Comparison of ENCODE assay signal across 25 cellular contexts in the genomic region with DNA sequence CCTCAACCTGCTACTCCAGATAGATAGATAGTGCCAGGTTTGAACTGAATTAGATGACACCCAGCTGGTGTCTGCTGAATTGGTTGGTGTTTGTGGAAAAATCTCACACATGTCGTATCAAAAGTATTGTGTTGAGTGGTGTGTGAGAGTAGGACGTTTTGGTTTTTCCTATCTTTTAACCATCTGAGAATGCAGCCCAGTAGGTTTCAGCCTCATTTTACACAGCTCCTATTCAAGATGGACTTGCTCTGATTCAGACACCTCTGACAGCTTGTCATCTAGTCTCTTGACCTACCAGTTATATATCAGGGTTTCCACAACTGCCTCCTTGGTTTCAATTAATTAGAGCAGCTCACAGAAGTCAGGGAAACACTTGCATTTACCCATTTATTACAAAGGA.
DNase-seq lines count a peak whose midpoint lies in the region; ATAC-seq, FAIRE-seq and TF ChIP-seq lines count a peak whose summit lies in the region.
"Had no signal": no experiment of that assay in that cellular context is flagged by ENCODE, and none has a peak within 500 bp of the region (broad histone marks: within the 10 kb centered on the region; RNA-seq: fewer than 3 reads in every experiment).

No MANE protein-coding gene starts in this region.

- no peak for ATAC-seq in IMR-90 (ENCODE audit: low read depth)
- peak; percentile 73 for ATAC-seq in GM12878
- ATAC-seq in GM21515 (IDR thresholded peaks at IDR 0.05; ENCODE audit: unreplicated experiment) = no peak
- ATAC-seq in stimulated activated naive CD8-positive, alpha-beta T cell treated with anti-CD3 and anti-CD28 coated beads, Interleukin-15, amount 100 ng/mL, for 72 hours = no peak
- ATAC-seq: A549 had no signal

- no peak overlapping the region for H3K27ac Mint-ChIP-seq in stimulated activated naive CD8-positive, alpha-beta T cell treated with anti-CD3 and anti-CD28 coated beads, Interleukin-15, amount 100 ng/mL, for 72 hours
- H3K27ac Mint-ChIP-seq: CD14-positive monocyte; CD4-positive, alpha-beta T cell; CD8-positive, alpha-beta memory T cell; HFFc6 had no signal

- H2BK120ac ChIP-seq in IMR-90 (ENCODE audit: low read depth, low read length) = no peak overlapping the region

- CTCF ChIA-PET in IMR-90 (lab: Yijun Ruan, JAX) (interaction anchor here (0.5 to 1.0 kb wide), 2 partner anchors 16 to 603 kb away, joined by 3 read pairs; no protein-coding TSS in a partner anchor), GM12878 (lab: Yijun Ruan, JAX) (interaction anchor here (1.0 kb wide), 1 partner anchor 11 kb away, joined by 3 read pairs; no protein-coding TSS in a partner anchor), OCI-LY7 (lab: Charles Lee; ENCODE audit: unreplicated experiment) (no interaction called here)

- no peak overlapping the region for H3K14ac ChIP-seq in IMR-90 (replicated peaks; ENCODE audit: low read depth, low read length)

- no peaks in the 10 kb centered on the region for H3K36me3 ChIP-seq in IMR-90 (ENCODE audit: control insufficient read depth, insufficient read depth, low read length)
- H3K36me3 ChIP-seq in GM12878 (ENCODE audit: control insufficient read depth in 2 of 2, insufficient read depth in 2 of 2, low read length in 1 of 2) = no peaks in the 10 kb centered on the region
- H3K36me3 ChIP-seq in OCI-LY7 (ENCODE audit: insufficient read depth, low read length) = no peaks in the 10 kb centered on the region
- H3K36me3 ChIP-seq: BE2C; BLaER1 treated with 17β-estradiol and CSF1 and Interleukin-3, amounts not matched to agents 10 nM and 100 nM; HAP-1 had no signal

- RAD21 ChIA-PET in GM12878 (lab: Charles Lee; ENCODE audit: unreplicated experiment) = interaction anchor here (0.5 kb wide), 1 partner anchor 758 kb away, joined by 3 read pairs; no protein-coding TSS in a partner anchor

- 0 out of 2 replicates have a peak overlapping the region, but pooled peaks have one; percentile 0 for H2AK5ac ChIP-seq in IMR-90 (ENCODE audit: low read depth, low read length)

- no peaks in the 10 kb centered on the region for H3K79me1 ChIP-seq in IMR-90 (ENCODE audit: low read depth in 1 of 2, low read length in 2 of 2)

- no peaks in the 10 kb centered on the region for H3K9me3 ChIP-seq in IMR-90 (ENCODE audit: control insufficient read depth, insufficient read depth, low read length)
- H3K9me3 ChIP-seq in GM12878 (replicated peaks; ENCODE audit: control insufficient read depth, insufficient read depth, low read length) = no peaks in the 10 kb centered on the region
- H3K9me3 ChIP-seq in OCI-LY7 (ENCODE audit: low read length) = no peaks in the 10 kb centered on the region
- H3K9me3 ChIP-seq: A549, BE2C, HAP-1 had no signal

- dilution Hi-C loops in IMR-90 (cut with HindIII; ENCODE audit: low sequenced_read_pairs, unreplicated experiment) = no loop called here

- H3K4me1 ChIP-seq in IMR-90 (ENCODE audit: control insufficient read depth, insufficient read depth, low read length) = peaks cover 9% of the 10 kb centered on the region
- no peaks in the 10 kb centered on the region for H3K4me1 ChIP-seq in GM12878 (ENCODE audit: control insufficient read depth, insufficient read depth, low read length)
- no peaks in the 10 kb centered on the region for H3K4me1 ChIP-seq in OCI-LY7 (ENCODE audit: insufficient read depth, low read length, poor library complexity, severe bottlenecking)
- H3K4me1 ChIP-seq: BE2C; BLaER1 treated with 17β-estradiol and CSF1 and Interleukin-3, amounts not matched to agents 10 nM and 100 nM; HAP-1 had no signal

- H2AFZ ChIP-seq in IMR-90 (replicated peaks; ENCODE audit: low read length, poor library complexity) (no peak overlapping the region), GM12878 (ENCODE audit: control insufficient read depth, low read depth, low read length) (no peak overlapping the region), OCI-LY7 (ENCODE audit: low read length) (no peak overlapping the region)

- no peak overlapping the region for H4K8ac ChIP-seq in IMR-90 (ENCODE audit: low read depth in 2 of 2, low read length in 2 of 2)

- BruUV-seq in IMR-90 (replicated peaks; lab: Mats Ljungman, UMichigan) = no TSS peak
- BruUV-seq in GM12878 (replicated peaks; lab: Mats Ljungman, UMichigan) = no TSS peak
- BruUV-seq in OCI-LY7 (replicated peaks; lab: Mats Ljungman, UMichigan) = no TSS peak

- no peak overlapping the region for H3K23ac ChIP-seq in IMR-90 (ENCODE audit: low read depth, low read length)

- H2BK5ac ChIP-seq in IMR-90 (ENCODE audit: low read depth, low read length, poor library complexity, severe bottlenecking) = no peak overlapping the region

- intact Hi-C loops in IMR-90 (cut with micrococcal nuclease) = no loop called here
- intact Hi-C loops in GM12878 (cut with micrococcal nuclease; ENCODE audit: unreplicated experiment) = no loop called here
- intact Hi-C loops in OCI-LY7 (cut with micrococcal nuclease; ENCODE audit: unreplicated experiment) = no loop called here

- H3K79me2 ChIP-seq in GM12878 (ENCODE audit: control insufficient read depth, insufficient read depth, low read length) (no peaks in the 10 kb centered on the region), OCI-LY7 (ENCODE audit: insufficient read depth, low read depth, low read length) (no peaks in the 10 kb centered on the region)

- H2BK20ac ChIP-seq in IMR-90 (ENCODE audit: low read depth, low read length) = no peak overlapping the region

- H3K27ac ChIP-seq in IMR-90 (ENCODE audit: insufficient read depth, low read length) (no peak overlapping the region), GM12878 (ENCODE audit: control insufficient read depth, insufficient read depth) (no peak overlapping the region), OCI-LY7 (ENCODE audit: low read depth, low read length, poor library complexity, severe bottlenecking) (no peak overlapping the region)
- H3K27ac ChIP-seq: BLaER1 treated with 17β-estradiol and CSF1 and Interleukin-3, amounts not matched to agents 10 nM and 100 nM had no signal

- no peak overlapping the region for H3K18ac ChIP-seq in IMR-90 (ENCODE audit: low read depth, low read length)

- H3K4me2 ChIP-seq in IMR-90 (ENCODE audit: low read depth, low read length) = no peak overlapping the region
- no peak overlapping the region for H3K4me2 ChIP-seq in GM12878 (ENCODE audit: control insufficient read depth, insufficient read depth)
- H3K4me2 ChIP-seq in OCI-LY7 (ENCODE audit: low read length) = no peak overlapping the region
- H3K4me2 ChIP-seq: A549; BLaER1 treated with 17β-estradiol and CSF1 and Interleukin-3, amounts not matched to agents 10 nM and 100 nM had no signal

- H3K9me3 Mint-ChIP-seq in stimulated activated naive CD8-positive, alpha-beta T cell treated with anti-CD3 and anti-CD28 coated beads, Interleukin-15, amount 100 ng/mL, for 72 hours = no peaks in the 10 kb centered on the region
- H3K9me3 Mint-ChIP-seq: CD4-positive, alpha-beta T cell; HFFc6 had no signal

- FAIRE-seq in GM18507 (lab: Jason Lieb, UNC) (peak; percentile 5), GM12878 (lab: Jason Lieb, UNC) (no peak)
- FAIRE-seq: A549, D721Med, GM12891, H54 had no signal

- H3K4me3 ChIP-seq in IMR-90 (ENCODE audit: insufficient read depth, low read depth, low read length) (no peak overlapping the region), GM12878 (no peak overlapping the region), OCI-LY7 (ENCODE audit: low read depth, low read length, poor library complexity, severe bottlenecking) (no peak overlapping the region)
- H3K4me3 ChIP-seq: A549; BLaER1 treated with 17β-estradiol and CSF1 and Interleukin-3, amounts not matched to agents 10 nM and 100 nM; HAP-1 had no signal

- no peaks in the 10 kb centered on the region for H4K20me1 ChIP-seq in IMR-90 (ENCODE audit: insufficient read depth, low read length)
- no peaks in the 10 kb centered on the region for H4K20me1 ChIP-seq in GM12878 (ENCODE audit: control insufficient read depth, insufficient read depth)
- no peaks in the 10 kb centered on the region for H4K20me1 ChIP-seq in OCI-LY7 (ENCODE audit: insufficient read depth, low read length)
- H4K20me1 ChIP-seq: BLaER1 treated with 17β-estradiol and CSF1 and Interleukin-3, amounts not matched to agents 10 nM and 100 nM had no signal

- H3K27me3 ChIP-seq in IMR-90 (ENCODE audit: control insufficient read depth, insufficient read depth, low read length) (no peaks in the 10 kb centered on the region; the same call in 1 of the 2 replicates), GM12878 (replicated peaks in 1 of 2; ENCODE audit: control insufficient read depth in 2 of 2, insufficient read depth in 2 of 2, low read length in 1 of 2) (no peaks in the 10 kb centered on the region)
- H3K27me3 ChIP-seq: BLaER1 treated with 17β-estradiol and CSF1 and Interleukin-3, amounts not matched to agents 10 nM and 100 nM had no signal

- H3K4ac ChIP-seq in IMR-90 (ENCODE audit: low read depth, low read length) = no peak overlapping the region

- no peak overlapping the region for H4K91ac ChIP-seq in IMR-90 (ENCODE audit: insufficient read depth, low read depth, low read length)

- H3K27me3 Mint-ChIP-seq in stimulated activated naive CD8-positive, alpha-beta T cell treated with anti-CD3 and anti-CD28 coated beads, Interleukin-15, amount 100 ng/mL, for 72 hours = no peaks in the 10 kb centered on the region
- H3K27me3 Mint-ChIP-seq: CD4-positive, alpha-beta T cell had no signal

- POLR2A ChIA-PET in IMR-90 (lab: Charles Lee; ENCODE audit: unreplicated experiment) (no interaction called here), GM12878 (lab: Charles Lee) (no interaction called here), OCI-LY7 (lab: Charles Lee) (no interaction called here)

- no peaks in the 10 kb centered on the region for H3K4me1 Mint-ChIP-seq in stimulated activated naive CD8-positive, alpha-beta T cell treated with anti-CD3 and anti-CD28 coated beads, Interleukin-15, amount 100 ng/mL, for 72 hours
- H3K4me1 Mint-ChIP-seq: CD14-positive monocyte; CD8-positive, alpha-beta memory T cell had no signal

- no peak overlapping the region for H3K56ac ChIP-seq in IMR-90 (ENCODE audit: extremely low read depth, insufficient read depth, low read length)

- H4K5ac ChIP-seq in IMR-90 (ENCODE audit: low read depth, low read length) = no peak overlapping the region

- SMC1A ChIA-PET in GM12878 (lab: Charles Lee; ENCODE audit: uncharacterized antibody, unreplicated experiment) = interaction anchor here (1.4 kb wide), 1 partner anchor 33 kb away, joined by 3 read pairs; no protein-coding TSS in a partner anchor

- no CpG with 5 or more reads among the region's 2 CpGs for WGBS in IMR-90 (ENCODE audit: extremely low coverage in 2 of 2, insufficient read length in 1 of 2), 2 experiments
- 0% methylated on average over 2 of the region's 2 CpGs for WGBS in GM12878 (ENCODE audit: insufficient coverage, insufficient replicate concordance, low lambda C conversion rate, missing lambda C conversion rate)

- DNase-seq in GM18507 (ENCODE audit: extremely low spot score, insufficient read length, low read depth) = no peak
- DNase-seq in IMR-90 = no peak
- DNase-seq in GM12878 (ENCODE audit: low read depth, low spot score) = no peak
- no peak for DNase-seq in stimulated activated naive CD8-positive, alpha-beta T cell treated with anti-CD3 and anti-CD28 coated beads, Interleukin-15, amount 100 ng/mL, for 72 hours
- DNase-seq in OCI-LY7 (ENCODE audit: low spot score) = no peak
- DNase-seq: 8988T; ACHN; AML-193; BE2C; CD4-positive, alpha-beta T cell; CD8-positive, alpha-beta memory T cell; DMS 273 treated with DMSO at 0.1 percent for 48 hours; DMS79; EL; GDM1; GOT3; HFFc6 had no signal

- in situ Hi-C loops in IMR-90 (cut with MboI; ENCODE audit: low sequenced_read_pairs) = no loop called here
- in situ Hi-C loops in GM12878 (cut with MboI) = no loop called here

- TF ChIP-seq RAD21 in IMR-90 (IDR thresholded peaks at IDR 0.05; ENCODE audit: low read length) (no peak), GM12878 (IDR thresholded peaks at IDR 0.05; ENCODE audit: insufficient read depth, low read depth, low read length) (no peak)

- H3K9me2 ChIP-seq in OCI-LY7 (ENCODE audit: insufficient read depth, low read length) = no peaks in the 10 kb centered on the region

- no peak for TF ChIP-seq CTCF in IMR-90 (conservative IDR thresholded peaks at IDR 0.05; ENCODE audit: low read depth, low read length)
- TF ChIP-seq CTCF in GM12878 (IDR thresholded peaks at IDR 0.05 in 2 of 3, conservative IDR thresholded peaks at IDR 0.05 in 1 of 3; ENCODE audit: control insufficient read depth in 2 of 3, extremely low read depth in 1 of 3, insufficient read depth in 1 of 3, low read depth in 3 of 3, low read length in 3 of 3) = no peak
- no peak for TF ChIP-seq CTCF in OCI-LY7 (conservative IDR thresholded peaks at IDR 0.05; ENCODE audit: low read length)

- H2AK9ac ChIP-seq in IMR-90 (replicated peaks; ENCODE audit: low read depth, low read length, poor library complexity) = no peak overlapping the region

- no peak overlapping the region for H3K9ac ChIP-seq in IMR-90 (ENCODE audit: low read depth, low read length)
- no peak overlapping the region for H3K9ac ChIP-seq in GM12878 (ENCODE audit: control insufficient read depth, insufficient read depth, low read length)
- H3K9ac ChIP-seq: BLaER1 treated with 17β-estradiol and CSF1 and Interleukin-3, amounts not matched to agents 10 nM and 100 nM had no signal

- TF ChIP-seq EP300 in GM12878 (IDR thresholded peaks at IDR 0.05; ENCODE audit: borderline replicate concordance in 1 of 2, control insufficient read depth in 1 of 2, low read depth in 2 of 2, low read length in 2 of 2) = no peak

- TF ChIP-seq POLR2A in IMR-90 (IDR thresholded peaks at IDR 0.05; ENCODE audit: low read depth, low read length) (no peak), GM12878 (IDR thresholded peaks at IDR 0.05; ENCODE audit: low read depth, low read length) (no peak)

- H3K4me3 Mint-ChIP-seq in stimulated activated naive CD8-positive, alpha-beta T cell treated with anti-CD3 and anti-CD28 coated beads, Interleukin-15, amount 100 ng/mL, for 72 hours = no peak overlapping the region
- H3K4me3 Mint-ChIP-seq: CD14-positive monocyte; CD4-positive, alpha-beta T cell; CD8-positive, alpha-beta memory T cell; HFFc6 had no signal

- no peak overlapping the region for H2BK15ac ChIP-seq in IMR-90 (ENCODE audit: low read depth, low read length)

- peaks cover 4% of the 10 kb centered on the region for H3K9me1 ChIP-seq in IMR-90 (ENCODE audit: insufficient read depth, low read length)
